8 cellular contexts compared by ENCODE assay signal in the genomic region with DNA sequence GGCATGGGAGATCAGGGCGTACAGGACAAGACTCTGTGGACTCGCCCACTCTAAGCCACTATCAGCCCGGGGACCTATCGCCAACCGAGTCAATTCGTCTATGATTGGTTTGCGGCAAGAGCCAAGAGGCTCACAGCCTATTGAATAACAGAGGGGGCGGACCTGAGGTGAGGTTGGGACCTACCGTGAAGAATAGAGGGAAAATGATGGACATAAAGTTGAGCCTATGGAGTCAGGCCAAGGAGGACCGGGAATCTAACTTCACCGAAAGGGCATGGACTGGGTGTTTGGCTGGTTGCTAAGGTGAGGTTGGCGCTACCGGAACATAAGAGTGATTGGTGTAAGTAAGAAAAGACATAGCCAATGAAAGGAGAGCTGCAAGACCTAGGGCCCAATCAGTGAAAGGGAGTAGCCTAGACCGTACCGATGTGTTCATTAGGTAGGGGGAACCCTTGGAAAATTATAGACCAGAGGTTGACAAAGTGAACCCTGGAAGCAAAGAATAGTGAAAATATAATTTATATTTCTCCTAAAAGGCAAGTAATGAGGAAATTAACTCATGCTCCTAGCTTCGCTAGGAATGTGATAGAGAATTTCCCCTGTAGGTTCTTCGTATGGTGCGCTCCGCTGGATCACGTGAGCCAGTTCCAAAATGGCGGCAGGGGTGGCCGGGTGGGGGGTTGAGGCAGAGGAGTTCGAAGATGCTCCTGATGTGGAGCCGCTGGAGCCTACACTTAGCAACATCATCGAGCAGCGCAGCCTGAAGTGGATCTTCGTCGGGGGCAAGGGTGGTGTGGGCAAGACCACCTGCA. TPM values are rescaled to one million over a fixed set of nuclear protein-coding genes. Genes with fewer than 3 reads are reported as not detected.
DNase-seq lines count a peak whose midpoint lies in the region; ATAC-seq and TF ChIP-seq lines count a peak whose summit lies in the region.

A gene (plus strand): TSS at position 644 of the 812 bp plus-strand sequence. CDS start 9 bp downstream, at position 653.

- H3K36me3 ChIP-seq in GM23338 (ENCODE audit: insufficient read depth): no peaks in the 10 kb centered on the region; the same call in 1 of the 2 replicates
- peaks cover 33% of the 10 kb centered on the region for H3K36me3 ChIP-seq in RWPE2 (ENCODE audit: low read depth)

- H3K9me2 ChIP-seq in GM23338 (ENCODE audit: insufficient read depth): no peaks in the 10 kb centered on the region

- peak within 1 kb of the TSS; percentile 100 for H3K4me3 Mint-ChIP-seq in GM23338
- peak within 1 kb of the TSS; percentile 84 for H3K4me3 Mint-ChIP-seq in natural killer cell treated with Interleukin-12 subunit alpha and Interleukin-12 subunit beta and Interleukin-15 and Interleukin-18, amount 100 ng/mL, for 72 hours

- ATAC-seq in GM23338: peak; percentile 90
- ATAC-seq in RWPE2 (ENCODE audit: low read depth): peak; percentile 92
- peak; percentile 89 for ATAC-seq in natural killer cell treated with Interleukin-12 subunit alpha and Interleukin-12 subunit beta and Interleukin-15 and Interleukin-18, amount 100 ng/mL, for 72 hours
- peak; percentile 85 for ATAC-seq in stimulated activated naive CD8-positive, alpha-beta T cell treated with anti-CD3 and anti-CD28 coated beads, Interleukin-15, Interleukin-2, amounts not matched to agents 100 U/mL and 50 U/mL, for 24 hours

- peaks cover 26% of the 10 kb centered on the region for H3K36me3 Mint-ChIP-seq in GM23338 (ENCODE audit: low read depth)
- H3K36me3 Mint-ChIP-seq in natural killer cell treated with Interleukin-12 subunit alpha and Interleukin-12 subunit beta and Interleukin-15 and Interleukin-18, amount 100 ng/mL, for 72 hours: peaks cover 13% of the 10 kb centered on the region

- peak within 1 kb of the TSS; percentile 93 for H3K4me2 ChIP-seq in GM23338

- no peak within 1 kb of the TSS for H2AFZ ChIP-seq in GM23338

- H3K27me3 Mint-ChIP-seq in GM23338 (ENCODE audit: insufficient read depth, low read depth, poor library complexity): peaks cover 9% of the 10 kb centered on the region
- H3K27me3 Mint-ChIP-seq in natural killer cell treated with Interleukin-12 subunit alpha and Interleukin-12 subunit beta and Interleukin-15 and Interleukin-18, amount 100 ng/mL, for 72 hours: no peaks in the 10 kb centered on the region

- H3K27ac Mint-ChIP-seq in GM23338: peak within 1 kb of the TSS; percentile 99
- H3K27ac Mint-ChIP-seq in natural killer cell treated with Interleukin-12 subunit alpha and Interleukin-12 subunit beta and Interleukin-15 and Interleukin-18, amount 100 ng/mL, for 72 hours: peak within 1 kb of the TSS; percentile 95 to 97

- peaks cover 35% of the 10 kb centered on the region for H3K79me2 ChIP-seq in GM23338 (replicated peaks; ENCODE audit: insufficient read depth)

- H3K4me1 ChIP-seq in GM23338 (ENCODE audit: insufficient read depth): peaks cover 7% of the 10 kb centered on the region; the same call in 1 of the 2 replicates
- peaks cover 3% of the 10 kb centered on the region for H3K4me1 ChIP-seq in RWPE2 (ENCODE audit: insufficient read depth, poor library complexity, severe bottlenecking)

- H3K27me3 ChIP-seq in GM23338 (ENCODE audit: insufficient read depth) (no peaks in the 10 kb centered on the region), RWPE2 (ENCODE audit: insufficient read depth, poor library complexity, severe bottlenecking) (no peaks in the 10 kb centered on the region)

- no peaks in the 10 kb centered on the region for H3K9me3 Mint-ChIP-seq in GM23338
- H3K9me3 Mint-ChIP-seq in natural killer cell treated with Interleukin-12 subunit alpha and Interleukin-12 subunit beta and Interleukin-15 and Interleukin-18, amount 100 ng/mL, for 72 hours: no peaks in the 10 kb centered on the region

- peaks cover 17% of the 10 kb centered on the region for H3K4me1 Mint-ChIP-seq in GM23338
- H3K4me1 Mint-ChIP-seq in natural killer cell treated with Interleukin-12 subunit alpha and Interleukin-12 subunit beta and Interleukin-15 and Interleukin-18, amount 100 ng/mL, for 72 hours (ENCODE audit: low read depth in 2 of 2): peaks cover 42 to 43% of the 10 kb centered on the region in 2 donors

- TF ChIP-seq CTCF in GM23338 (conservative IDR thresholded peaks at IDR 0.05; ENCODE audit: low read depth in 2 of 2) (no peak), RWPE2 (IDR thresholded peaks at IDR 0.05; ENCODE audit: poor library complexity, severe bottlenecking) (no peak), fibroblast of pulmonary artery (IDR thresholded peaks at IDR 0.05; ENCODE audit: low read length, missing control alignments) (no peak)

- peaks cover 18% of the 10 kb centered on the region for H4K20me1 ChIP-seq in GM23338 (replicated peaks; ENCODE audit: insufficient read depth)

- peaks cover 11% of the 10 kb centered on the region; the same call in 1 of the 2 replicates for H3F3A ChIP-seq in GM23338 (replicated peaks; ENCODE audit: low read depth)

- peak within 1 kb of the TSS; percentile 57 for H3K4me3 ChIP-seq in GM23338
- peak within 1 kb of the TSS; percentile 80 for H3K4me3 ChIP-seq in RWPE2 (ENCODE audit: severe bottlenecking)
- H3K4me3 ChIP-seq in fibroblast of pulmonary artery (replicated peaks; ENCODE audit: low read depth, low read length): peak within 1 kb of the TSS; percentile 94

- DNase-seq in Daoy (ENCODE audit: low read depth) (peak; percentile 99), GM23338 (ENCODE audit: low spot score) (peak; percentile 100), LHCN-M2 (ENCODE audit: low read depth) (peak; percentile 100), RWPE2 (ENCODE audit: low spot score) (peak; percentile 97), fibroblast of pulmonary artery (ENCODE audit: low read depth) (peak; percentile 100)
- DNase-seq in activated effector memory CD4-positive, alpha-beta T cell treated with Interleukin-2 at 50 U/mL for 16 hours: peak; percentile 67
- DNase-seq in natural killer cell treated with Interleukin-12 subunit alpha and Interleukin-12 subunit beta and Interleukin-15 and Interleukin-18, amount 100 ng/mL, for 72 hours (ENCODE audit: low spot score): peak; percentile 86
- DNase-seq in stimulated activated naive CD8-positive, alpha-beta T cell treated with anti-CD3 and anti-CD28 coated beads, Interleukin-15, Interleukin-2, amounts not matched to agents 100 U/mL and 50 U/mL, for 24 hours: peak; percentile 83

- peak within 1 kb of the TSS; percentile 41; the same call in 1 of the 2 replicates for H3K27ac ChIP-seq in GM23338 (ENCODE audit: low read depth)
- peak within 1 kb of the TSS; percentile 74 for H3K27ac ChIP-seq in RWPE2 (ENCODE audit: poor library complexity, severe bottlenecking)

- no peaks in the 10 kb centered on the region for H3K9me3 ChIP-seq in RWPE2 (ENCODE audit: severe bottlenecking)

TF ChIP-seq in GM23338, 12 proteins besides CTCF, POLR2A, EP300 and RAD21 (continues in another document):
- no peak for TF ChIP-seq ZNF331 (CRISPR knock-in tag; IDR thresholded peaks at IDR 0.05; ENCODE audit: low read depth)

RNA-seq across cellular contexts. Expression of the gene that starts here (rescaled TPM):
- total RNA-seq in Daoy (2014; rRNA removed; shearing (Covaris generic)): 78.9 and 111 TPM in 2 replicates
- 75.3 and 109 TPM in 2 replicates for total RNA-seq in GM23338 (2014; rRNA removed; shearing (Covaris generic))
- polyA plus RNA-seq in GM23338 (2016; fragmentation: Nextera tagmentation; extraction: Ambion mirVana): 89.5 and 90.4 TPM in 2 replicates
- 136 and 155 TPM in 2 replicates for total RNA-seq in LHCN-M2 (2014; rRNA removed)
- 211 TPM for polyA plus RNA-seq in LHCN-M2 (2012)
- total RNA-seq in natural killer cell treated with Interleukin-12 subunit alpha and Interleukin-12 subunit beta and Interleukin-15 and Interleukin-18, amount 100 ng/mL, for 72 hours: 10 to 100 TPM; 48.9 to 70.8 TPM

Comparison
In these comparisons a context has a peak if more than half of its experiments do, and no peak if none do; other contexts are left out.
1. Peak in every context shown above with its lines: DNase-seq, ATAC-seq, H3K4me3 ChIP-seq and H3K27ac ChIP-seq.